In genomic region chr14:105014032-105014431, GRCh38 we compare ENCODE assay signal across 16 cellular contexts. TPM values are rescaled to one million over a fixed set of nuclear protein-coding genes. Genes with fewer than 3 reads are reported as not detected.
DNase-seq lines count a peak whose midpoint lies in the region; ATAC-seq, FAIRE-seq and TF ChIP-seq lines count a peak whose summit lies in the region.
"Had no signal": no experiment of that assay in that cellular context is flagged by ENCODE, and none has a peak within 500 bp of the region (broad histone marks: within the 10 kb centered on the region; RNA-seq: fewer than 3 reads in every experiment).

No MANE protein-coding gene starts in this region.

- no peak overlapping the region for H4K91ac ChIP-seq in H9 (ENCODE audit: insufficient read length, low read depth, low read length)

- no peak overlapping the region for H4K8ac ChIP-seq in H9 (replicated peaks; ENCODE audit: insufficient read length, low read depth, low read length)

- H2AFZ ChIP-seq in H9 (ENCODE audit: low read length) (no peak overlapping the region), HepG2 (ENCODE audit: low read length) (no peak overlapping the region)
- H2AFZ ChIP-seq: neural progenitor cell had no signal

- H4K5ac ChIP-seq in H9 (ENCODE audit: insufficient read length, low read depth, low read length), result no peak overlapping the region

- H3K23me2 ChIP-seq in H9 (ENCODE audit: insufficient read length, low read depth, low read length, poor library complexity, severe bottlenecking), result no peaks in the 10 kb centered on the region

- H3K27ac Mint-ChIP-seq in CD4-positive, alpha-beta T cell, result peak overlapping the region; percentile 57
- peak overlapping the region; percentile 73 to 80 (median 79); a peak in 3 of 7 replicates for H3K27ac Mint-ChIP-seq in H9
- peak overlapping the region; percentile 78 for H3K27ac Mint-ChIP-seq in activated T-helper 17 cell treated with anti-CD3 and anti-CD28 coated beads, Interleukin-2, amount 50 U/mL, for 72 hours
- H3K27ac Mint-ChIP-seq in naive thymus-derived CD4-positive, alpha-beta T cell, result peak overlapping the region in 8 of 9 donors; percentile 17 to 75 (median 54)

- CTCF ChIA-PET in CD4-positive, alpha-beta T cell (lab: Charles Lee), result interaction anchor here (5.3 kb wide), 1 partner anchor 31 kb away, joined by 23 read pairs; no protein-coding TSS in a partner anchor
- CTCF ChIA-PET in naive thymus-derived CD4-positive, alpha-beta T cell (lab: Charles Lee), result no interaction called here
- CTCF ChIA-PET in HepG2 (lab: Yijun Ruan, JAX; ENCODE audit: low intra/inter-chr PET ratio, low total read pairs), result interaction anchor here (2.4 kb wide), 1 partner anchor 31 kb away, joined by 16 read pairs; no protein-coding TSS in a partner anchor

- H3K79me1 ChIP-seq in H9 (ENCODE audit: insufficient read depth, low read depth, low read length, poor library complexity, severe bottlenecking), result peaks cover 32% of the 10 kb centered on the region

- no peak overlapping the region for H2BK12ac ChIP-seq in H9 (ENCODE audit: insufficient read length, low read depth, low read length)

- H3K4me3 Mint-ChIP-seq in CD4-positive, alpha-beta T cell, result peak overlapping the region; percentile 32
- H3K4me3 Mint-ChIP-seq in H9, result peak overlapping the region in 1 of 2 experiments; percentile 16; a peak in 1 of 5 replicates
- peak overlapping the region; percentile 94 for H3K4me3 Mint-ChIP-seq in activated T-helper 17 cell treated with anti-CD3 and anti-CD28 coated beads, Interleukin-2, amount 50 U/mL, for 72 hours
- H3K4me3 Mint-ChIP-seq in naive thymus-derived CD4-positive, alpha-beta T cell, result no peak overlapping the region
- H3K4me3 Mint-ChIP-seq: neural progenitor cell had no signal

- no peak for TF ChIP-seq POLR2A in HepG2 (IDR thresholded peaks at IDR 0.05; ENCODE audit: insufficient read depth in 1 of 2, low read depth in 2 of 2, low read length in 2 of 2)

- no peaks in the 10 kb centered on the region for H3K9me3 Mint-ChIP-seq in CD4-positive, alpha-beta T cell
- no peaks in the 10 kb centered on the region for H3K9me3 Mint-ChIP-seq in H9
- no peaks in the 10 kb centered on the region for H3K9me3 Mint-ChIP-seq in activated T-helper 17 cell treated with anti-CD3 and anti-CD28 coated beads, Interleukin-2, amount 50 U/mL, for 72 hours
- no peaks in the 10 kb centered on the region for H3K9me3 Mint-ChIP-seq in naive thymus-derived CD4-positive, alpha-beta T cell
- H3K9me3 Mint-ChIP-seq: neural progenitor cell had no signal

- H3K9ac ChIP-seq in H9 (ENCODE audit: extremely low read depth, insufficient read length, low read length), result no peak overlapping the region
- no peak overlapping the region for H3K9ac ChIP-seq in HepG2 (ENCODE audit: insufficient read depth, low read depth, low read length)

- H3K36me3 ChIP-seq in naive thymus-derived CD4-positive, alpha-beta T cell (ENCODE audit: control insufficient read depth in 2 of 3, insufficient read depth in 3 of 3, low read length in 3 of 3), result peaks cover 0 to 27% (median 17%) of the 10 kb centered on the region in 3 experiments
- H3K36me3 ChIP-seq in HepG2 (replicated peaks in 1 of 2; ENCODE audit: control insufficient read depth in 1 of 2, insufficient read depth in 2 of 2, low read length in 2 of 2), result peaks cover 15 to 33% of the 10 kb centered on the region in 2 experiments; a peak in 4 of 5 replicates
- H3K36me3 ChIP-seq: neural progenitor cell had no signal

- no peaks in the 10 kb centered on the region for H3K9me3 ChIP-seq in CD4-positive, alpha-beta T cell (ENCODE audit: control insufficient read depth, low read length)
- H3K9me3 ChIP-seq in H9 (ENCODE audit: control insufficient read depth, low read depth, low read length), result no peaks in the 10 kb centered on the region
- H3K9me3 ChIP-seq in naive thymus-derived CD4-positive, alpha-beta T cell (ENCODE audit: control insufficient read depth in 2 of 3, low read length in 3 of 3), result no peaks in the 10 kb centered on the region
- H3K9me3 ChIP-seq in HepG2 (ENCODE audit: low read length), result no peaks in the 10 kb centered on the region
- H3K9me3 ChIP-seq: left lung, sigmoid colon had no signal

- no peak overlapping the region for H3K4ac ChIP-seq in H9 (ENCODE audit: low read depth, low read length)

- no peak for ATAC-seq in CD4-positive, alpha-beta T cell (ENCODE audit: poor library complexity)
- no peak for ATAC-seq in activated T-helper 17 cell treated with anti-CD3 and anti-CD28 coated beads, Interleukin-2, amount 50 U/mL, for 72 hours (replicated peaks)
- no peak for ATAC-seq in naive thymus-derived CD4-positive, alpha-beta T cell
- ATAC-seq in HepG2 (no peak), HG03571 (IDR thresholded peaks at IDR 0.05; ENCODE audit: unreplicated experiment) (no peak)
- ATAC-seq: left lung; Right ventricle myocardium inferior; stimulated activated naive CD8-positive, alpha-beta T cell treated with anti-CD3 and anti-CD28 coated beads, Interleukin-15, Interleukin-2, amounts not matched to agents 100 U/mL and 50 U/mL, for 24 hours had no signal

- no peaks in the 10 kb centered on the region for H3K27me3 ChIP-seq in CD4-positive, alpha-beta T cell (ENCODE audit: control insufficient read depth, insufficient read depth, low read length)
- H3K27me3 ChIP-seq in H9 (ENCODE audit: insufficient read depth, low read length), result no peaks in the 10 kb centered on the region
- no peaks in the 10 kb centered on the region for H3K27me3 ChIP-seq in naive thymus-derived CD4-positive, alpha-beta T cell (ENCODE audit: control insufficient read depth in 2 of 2, insufficient read depth in 2 of 2, low read length in 2 of 2)
- H3K27me3 ChIP-seq in HepG2 (ENCODE audit: control insufficient read depth in 1 of 2, insufficient read depth in 2 of 2, low read length in 2 of 2), result no peaks in the 10 kb centered on the region
- H3K27me3 ChIP-seq: left lung, neural progenitor cell, sigmoid colon had no signal

- no peak overlapping the region for H3K27ac ChIP-seq in CD4-positive, alpha-beta T cell (ENCODE audit: low read depth, low read length)
- H3K27ac ChIP-seq in H9 (ENCODE audit: insufficient read length, low read depth, low read length) (no peak overlapping the region), HepG2 (ENCODE audit: extremely low read length, insufficient read depth, low read length) (no peak overlapping the region)
- H3K27ac ChIP-seq in naive thymus-derived CD4-positive, alpha-beta T cell (ENCODE audit: low read depth, low read length), result no peak overlapping the region
- H3K27ac ChIP-seq: coronary artery, left lung, neural progenitor cell, sigmoid colon had no signal

- H3K23ac ChIP-seq in H9 (ENCODE audit: insufficient read length, low read depth, low read length), result no peak overlapping the region

- no peak overlapping the region for H3K14ac ChIP-seq in H9 (ENCODE audit: insufficient read depth, low read length)

- no TSS peak for BruUV-seq in HepG2 (replicated peaks; lab: Mats Ljungman, UMichigan)

- H3K4me3 ChIP-seq in naive thymus-derived CD4-positive, alpha-beta T cell (ENCODE audit: low read length), result no peak overlapping the region
- no peak overlapping the region for H3K4me3 ChIP-seq in HepG2 (replicated peaks in 1 of 3; ENCODE audit: insufficient read depth in 1 of 3, low read depth in 2 of 3, low read length in 3 of 3)
- H3K4me3 ChIP-seq: coronary artery, left lung, neural progenitor cell, sigmoid colon had no signal

- H3K79me2 ChIP-seq in H9 (ENCODE audit: insufficient read depth, low read length), result peaks cover 63% of the 10 kb centered on the region
- H3K79me2 ChIP-seq in HepG2 (ENCODE audit: insufficient read depth, low read length), result peaks cover 75% of the 10 kb centered on the region

- intact Hi-C loops in CD4-positive, alpha-beta T cell (cut with DNase I, micrococcal nuclease), result no loop called here
- intact Hi-C loops in naive thymus-derived CD4-positive, alpha-beta T cell (cut with micrococcal nuclease), result no loop called here
- intact Hi-C loops in HepG2 (cut with micrococcal nuclease; ENCODE audit: unreplicated experiment), result no loop called here

- H3K4me1 ChIP-seq in H9 (ENCODE audit: insufficient read depth, low read length) (peaks cover under 1% of the 10 kb centered on the region; the same call in 1 of the 2 replicates), HepG2 (ENCODE audit: insufficient read depth, low read length) (peaks cover 53% of the 10 kb centered on the region)
- H3K4me1 ChIP-seq in naive thymus-derived CD4-positive, alpha-beta T cell (ENCODE audit: control insufficient read depth in 2 of 2, insufficient read depth in 2 of 2, low read length in 2 of 2), result peaks cover 10 to 51% of the 10 kb centered on the region in 2 donors

- H3K27me3 Mint-ChIP-seq in CD4-positive, alpha-beta T cell, result no peaks in the 10 kb centered on the region
- no peaks in the 10 kb centered on the region; the same call in 1 of the 2 replicates for H3K27me3 Mint-ChIP-seq in H9 (ENCODE audit: low read depth)
- H3K27me3 Mint-ChIP-seq in activated T-helper 17 cell treated with anti-CD3 and anti-CD28 coated beads, Interleukin-2, amount 50 U/mL, for 72 hours, result no peaks in the 10 kb centered on the region
- no peaks in the 10 kb centered on the region for H3K27me3 Mint-ChIP-seq in naive thymus-derived CD4-positive, alpha-beta T cell

- H2BK20ac ChIP-seq in H9 (ENCODE audit: low read depth, low read length, poor library complexity, severe bottlenecking), result no peak overlapping the region

- no peak for DNase-seq in CD4-positive, alpha-beta T cell
- DNase-seq in H9 (no peak), HepG2 (ENCODE audit: low spot score) (no peak)
- no peak for DNase-seq in naive thymus-derived CD4-positive, alpha-beta T cell
- no peak for DNase-seq in stimulated activated naive CD4-positive, alpha-beta T cell treated with Interleukin-2 at 50 U/mL for 16 hours (lab: John Stamatoyannopoulos, UW)
- DNase-seq: GDM1; left lung; NCI-H2029 treated with DMSO at 0.1 percent for 48 hours; NCI-H774; sigmoid colon; stimulated activated naive CD8-positive, alpha-beta T cell treated with anti-CD3 and anti-CD28 coated beads, Interleukin-15, Interleukin-2, amounts not matched to agents 100 U/mL and 50 U/mL, for 24 hours had no signal

- in situ Hi-C loops in HepG2 (cut with HindIII; ENCODE audit: extremely low pct_ligation_motif_present, low pct_unique_long_range_greater_than_20kb), result no loop called here

- no peak overlapping the region for H3K18ac ChIP-seq in H9 (ENCODE audit: insufficient read length, low read depth, low read length)

- TF ChIP-seq RAD21 in HepG2 (CRISPR knock-in tag; IDR thresholded peaks at IDR 0.05), result no peak

- H3K4me2 ChIP-seq in H9 (ENCODE audit: insufficient read depth, insufficient read length, low read length) (no peak overlapping the region), HepG2 (ENCODE audit: low read depth, low read length) (no peak overlapping the region)

- peaks cover 51% of the 10 kb centered on the region for H3K4me1 Mint-ChIP-seq in CD4-positive, alpha-beta T cell (ENCODE audit: low read depth)
- H3K4me1 Mint-ChIP-seq in H9, result peaks cover 49 to 63% of the 10 kb centered on the region in 2 experiments
- peaks cover 46% of the 10 kb centered on the region for H3K4me1 Mint-ChIP-seq in activated T-helper 17 cell treated with anti-CD3 and anti-CD28 coated beads, Interleukin-2, amount 50 U/mL, for 72 hours
- peaks cover 41 to 59% (median 49%) of the 10 kb centered on the region in 7 donors for H3K4me1 Mint-ChIP-seq in naive thymus-derived CD4-positive, alpha-beta T cell

- H4K20me1 ChIP-seq in H9 (ENCODE audit: control insufficient read depth, insufficient read depth, insufficient read length) (peaks cover 3% of the 10 kb centered on the region), HepG2 (ENCODE audit: insufficient read depth, low read length) (peaks cover 33% of the 10 kb centered on the region)

- no peak overlapping the region for H2BK120ac ChIP-seq in H9 (ENCODE audit: low read depth, low read length, poor library complexity, severe bottlenecking)

- no peak overlapping the region for H2BK15ac ChIP-seq in H9 (ENCODE audit: low read depth, low read length)

- H3K56ac ChIP-seq in H9 (ENCODE audit: insufficient read length, low read depth, low read length), result no peak overlapping the region

- TF ChIP-seq EP300 in HepG2 (IDR thresholded peaks at IDR 0.05; ENCODE audit: low read depth in 2 of 2, low read length in 2 of 2), result no peak
- no peak for TF ChIP-seq EP300 in HepG2 (CRISPR knock-in tag; IDR thresholded peaks at IDR 0.05; ENCODE audit: borderline replicate concordance)

- no CpG with 5 or more reads among the region's 9 CpGs for WGBS in H9 (ENCODE audit: extremely low coverage, insufficient read length, low lambda C conversion rate)
- WGBS in HepG2 (ENCODE audit: low lambda C conversion rate), result 95% methylated on average over 6 of the region's 9 CpGs

- TF ChIP-seq CTCF in CD4-positive, alpha-beta T cell (IDR thresholded peaks at IDR 0.05), result no peak
- TF ChIP-seq CTCF in H9 (conservative IDR thresholded peaks at IDR 0.05) (no peak), HepG2 (CRISPR knock-in tag; IDR thresholded peaks at IDR 0.05) (no peak)

- POLR2A ChIA-PET in CD4-positive, alpha-beta T cell (lab: Charles Lee), result no interaction called here
- POLR2A ChIA-PET in naive thymus-derived CD4-positive, alpha-beta T cell (lab: Charles Lee), result no interaction called here
- POLR2A ChIA-PET in HepG2 (lab: Yijun Ruan, JAX), result no interaction called here

- no peak overlapping the region for H2AK5ac ChIP-seq in H9 (ENCODE audit: insufficient read length, low read length)

- peaks cover 18% of the 10 kb centered on the region for H3K36me3 Mint-ChIP-seq in CD4-positive, alpha-beta T cell (ENCODE audit: low read depth)
- peaks cover 18 to 61% (median 55%) of the 10 kb centered on the region in 3 experiments; a peak in 6 of 7 replicates for H3K36me3 Mint-ChIP-seq in H9 (ENCODE audit: insufficient read depth in 1 of 3, low read depth in 3 of 3)
- H3K36me3 Mint-ChIP-seq in activated T-helper 17 cell treated with anti-CD3 and anti-CD28 coated beads, Interleukin-2, amount 50 U/mL, for 72 hours (ENCODE audit: low read depth), result peaks cover 96% of the 10 kb centered on the region
- H3K36me3 Mint-ChIP-seq in naive thymus-derived CD4-positive, alpha-beta T cell, result peaks cover 0 to 9% (median 0%) of the 10 kb centered on the region in 5 donors

- H3T11ph ChIP-seq in H9 (ENCODE audit: low read length), result no peak overlapping the region

- no peak for FAIRE-seq in HepG2 (lab: Jason Lieb, UNC)

- no peak overlapping the region for H2BK5ac ChIP-seq in H9 (ENCODE audit: insufficient read length, low read length)

RNA-seq across cellular contexts. Expression of gene CDCA4, which starts 6.9 kb away (rescaled TPM):
- total RNA-seq in CD4-positive, alpha-beta T cell, result 10 to 100 TPM; 17.7 to 18.8 TPM
- 57.7 and 58.5 TPM in 2 replicates for total RNA-seq in H9 (2021)
- 10 to 100 TPM; 49.2 to 58.6 TPM for total RNA-seq in activated T-helper 17 cell treated with anti-CD3 and anti-CD28 coated beads, Interleukin-2, amount 50 U/mL, for 72 hours
- total RNA-seq in naive thymus-derived CD4-positive, alpha-beta T cell, result 10 to 100 TPM; 12.7 to 47.8 (median 14.0) TPM
- 10 to 100 TPM in 1 of 2 donors, 1 to 10 TPM in 1; 8.0 to 12.1 TPM for polyA plus RNA-seq in naive thymus-derived CD4-positive, alpha-beta T cell
- total RNA-seq in HepG2 (2016; rRNA removed; fragmentation: Illumina TruSeq; extraction: Trizol), result 42.1 and 43.1 TPM in 2 replicates
- 9.0 and 12.4 TPM in 2 replicates for total RNA-seq in HepG2 (2016; cell fraction: cytosol; rRNA removed; fragmentation: Illumina TruSeq; extraction: Trizol; ENCODE audit: low read depth)
- 41.3 and 41.8 TPM in 2 replicates for total RNA-seq in HepG2 (2016; cell fraction: insoluble cytoplasmic fraction; rRNA removed; fragmentation: Illumina TruSeq; extraction: Trizol)
- 34.3 and 35.7 TPM in 2 replicates for total RNA-seq in HepG2 (2016; cell fraction: membrane; rRNA removed; fragmentation: Illumina TruSeq; extraction: Trizol)
- total RNA-seq in HepG2 (2016; cell fraction: nucleus; rRNA removed; fragmentation: Illumina TruSeq; extraction: Trizol), result 19.4 and 21.5 TPM in 2 replicates
- 17.7 and 19.7 TPM in 2 replicates for polyA plus RNA-seq in HepG2 (2011; rRNA removed)
- 13.7 and 20.7 TPM in 2 replicates for polyA plus RNA-seq in HepG2 (2011; cell fraction: cytosol; rRNA removed)
- 8.9 and 10.9 TPM in 2 replicates for polyA plus RNA-seq in HepG2 (2011; cell fraction: nucleus; rRNA removed)
- polyA plus RNA-seq in HepG2 (2012), result 11.9 and 18.4 TPM in 2 replicates
- polyA plus RNA-seq in HepG2 (2016; cell fraction: cytosol; fragmentation: Illumina TruSeq; extraction: Trizol; ENCODE audit: low read depth), result 7.6 and 8.1 TPM in 2 replicates
- 44.8 and 50.0 TPM in 2 replicates for polyA plus RNA-seq in HepG2 (2016; cell fraction: insoluble cytoplasmic fraction; fragmentation: Illumina TruSeq; extraction: Trizol; ENCODE audit: low read depth)
- 24.5 and 25.1 TPM in 2 replicates for polyA plus RNA-seq in HepG2 (2016; cell fraction: membrane; fragmentation: Illumina TruSeq; extraction: Trizol; ENCODE audit: low read depth)
- 33.7 and 34.8 TPM in 2 replicates for polyA plus RNA-seq in HepG2 (2016; cell fraction: nucleus; fragmentation: Illumina TruSeq; extraction: Trizol; ENCODE audit: insufficient read depth, low read depth)
- 30.0 and 31.4 TPM in 2 replicates for polyA minus RNA-seq in HepG2 (2011; rRNA and poly(A)+ RNA removed; ENCODE audit: low replicate concordance)
- 11.2 and 15.5 TPM in 2 replicates for polyA minus RNA-seq in HepG2 (2011; cell fraction: cytosol; rRNA and poly(A)+ RNA removed)
- polyA minus RNA-seq in HepG2 (2011; cell fraction: nucleus; rRNA and poly(A)+ RNA removed), result 6.6 and 8.0 TPM in 2 replicates

RNA-seq across cellular contexts. Expression of gene CLBA1, which starts 28.4 kb away (rescaled TPM):
- 1 to 10 TPM; 1.7 to 1.8 TPM for total RNA-seq in CD4-positive, alpha-beta T cell
- 2.4 and 3.0 TPM in 2 replicates for total RNA-seq in H9 (2021)
- total RNA-seq in activated T-helper 17 cell treated with anti-CD3 and anti-CD28 coated beads, Interleukin-2, amount 50 U/mL, for 72 hours, result under 1 TPM; 0.54 to 0.85 TPM
- total RNA-seq in naive thymus-derived CD4-positive, alpha-beta T cell, result 1 to 10 TPM in 4 of 5 experiments, under 1 TPM in 1; 0.51 to 2.1 (median 1.3) TPM
- polyA plus RNA-seq in naive thymus-derived CD4-positive, alpha-beta T cell, result under 1 TPM; 0.26 to 0.72 TPM
- 1.4 and 1.5 TPM in 2 replicates for total RNA-seq in HepG2 (2016; rRNA removed; fragmentation: Illumina TruSeq; extraction: Trizol)
- 0.44 and 0.71 TPM in 2 replicates for total RNA-seq in HepG2 (2016; cell fraction: cytosol; rRNA removed; fragmentation: Illumina TruSeq; extraction: Trizol; ENCODE audit: low read depth)
- total RNA-seq in HepG2 (2016; cell fraction: insoluble cytoplasmic fraction; rRNA removed; fragmentation: Illumina TruSeq; extraction: Trizol), result 1.4 and 1.7 TPM in 2 replicates
- total RNA-seq in HepG2 (2016; cell fraction: membrane; rRNA removed; fragmentation: Illumina TruSeq; extraction: Trizol), result 0.99 and 1.0 TPM in 2 replicates
- total RNA-seq in HepG2 (2016; cell fraction: nucleus; rRNA removed; fragmentation: Illumina TruSeq; extraction: Trizol), result 1.7 and 2.1 TPM in 2 replicates
- 1.2 and 1.3 TPM in 2 replicates for polyA plus RNA-seq in HepG2 (2011; rRNA removed)
- polyA plus RNA-seq in HepG2 (2011; cell fraction: cytosol; rRNA removed), result 0.75 and 0.95 TPM in 2 replicates
- 2.8 and 3.0 TPM in 2 replicates for polyA plus RNA-seq in HepG2 (2011; cell fraction: nucleus; rRNA removed)
- polyA plus RNA-seq in HepG2 (2012), result 0.49 and 0.51 TPM in 2 replicates
- polyA plus RNA-seq in HepG2 (2016; cell fraction: cytosol; fragmentation: Illumina TruSeq; extraction: Trizol; ENCODE audit: low read depth), result 0.28 and 0.33 TPM in 2 replicates
- 1.3 and 1.7 TPM in 2 replicates for polyA plus RNA-seq in HepG2 (2016; cell fraction: insoluble cytoplasmic fraction; fragmentation: Illumina TruSeq; extraction: Trizol; ENCODE audit: low read depth)
- polyA plus RNA-seq in HepG2 (2016; cell fraction: membrane; fragmentation: Illumina TruSeq; extraction: Trizol; ENCODE audit: low read depth), result 0.65 and 0.66 TPM in 2 replicates
- polyA plus RNA-seq in HepG2 (2016; cell fraction: nucleus; fragmentation: Illumina TruSeq; extraction: Trizol; ENCODE audit: insufficient read depth, low read depth), result 1.8 and 3.1 TPM in 2 replicates
- polyA minus RNA-seq in HepG2 (2011; rRNA and poly(A)+ RNA removed; ENCODE audit: low replicate concordance), result 0.44 and 7.1 TPM in 2 replicates
- 1.1 TPM in 1 of 2 replicates, not detected in the other for polyA minus RNA-seq in HepG2 (2011; cell fraction: cytosol; rRNA and poly(A)+ RNA removed)
- polyA minus RNA-seq in HepG2 (2011; cell fraction: nucleus; rRNA and poly(A)+ RNA removed), result 0.90 and 1.1 TPM in 2 replicates

RNA-seq across cellular contexts. Expression of gene AHNAK2, which starts 35.9 kb away (rescaled TPM):
- total RNA-seq in CD4-positive, alpha-beta T cell, result under 1 TPM in 1 of 2 experiments, not detected in 1; 0.05 TPM
- total RNA-seq in H9 (2021), result 2.3 and 2.8 TPM in 2 replicates
- total RNA-seq in activated T-helper 17 cell treated with anti-CD3 and anti-CD28 coated beads, Interleukin-2, amount 50 U/mL, for 72 hours, result under 1 TPM; 0.05 to 0.06 TPM
- under 1 TPM in 1 of 5 experiments, not detected in 4; 0.02 TPM for total RNA-seq in naive thymus-derived CD4-positive, alpha-beta T cell
- polyA plus RNA-seq in naive thymus-derived CD4-positive, alpha-beta T cell, result not detected
- total RNA-seq in HepG2 (2016; rRNA removed; fragmentation: Illumina TruSeq; extraction: Trizol), result 0.15 and 0.18 TPM in 2 replicates
- not detected in 2 replicates for total RNA-seq in HepG2 (2016; cell fraction: cytosol; rRNA removed; fragmentation: Illumina TruSeq; extraction: Trizol; ENCODE audit: low read depth)
- 0.10 and 0.11 TPM in 2 replicates for total RNA-seq in HepG2 (2016; cell fraction: insoluble cytoplasmic fraction; rRNA removed; fragmentation: Illumina TruSeq; extraction: Trizol)
- 0.06 and 0.07 TPM in 2 replicates for total RNA-seq in HepG2 (2016; cell fraction: membrane; rRNA removed; fragmentation: Illumina TruSeq; extraction: Trizol)
- total RNA-seq in HepG2 (2016; cell fraction: nucleus; rRNA removed; fragmentation: Illumina TruSeq; extraction: Trizol), result 0.53 and 0.68 TPM in 2 replicates
- polyA plus RNA-seq in HepG2 (2011; rRNA removed), result 0.10 and 0.11 TPM in 2 replicates
- polyA plus RNA-seq in HepG2 (2011; cell fraction: cytosol; rRNA removed), result 0.08 and 0.09 TPM in 2 replicates
- 0.28 and 0.37 TPM in 2 replicates for polyA plus RNA-seq in HepG2 (2011; cell fraction: nucleus; rRNA removed)
- polyA plus RNA-seq in HepG2 (2012), result 0.04 TPM in 2 replicates
- polyA plus RNA-seq in HepG2 (2016; cell fraction: cytosol; fragmentation: Illumina TruSeq; extraction: Trizol; ENCODE audit: low read depth), result not detected in 2 replicates
- 0.07 and 0.11 TPM in 2 replicates for polyA plus RNA-seq in HepG2 (2016; cell fraction: insoluble cytoplasmic fraction; fragmentation: Illumina TruSeq; extraction: Trizol; ENCODE audit: low read depth)
- polyA plus RNA-seq in HepG2 (2016; cell fraction: membrane; fragmentation: Illumina TruSeq; extraction: Trizol; ENCODE audit: low read depth), result not detected in 2 replicates
- 0.57 and 0.65 TPM in 2 replicates for polyA plus RNA-seq in HepG2 (2016; cell fraction: nucleus; fragmentation: Illumina TruSeq; extraction: Trizol; ENCODE audit: insufficient read depth, low read depth)
- 0.34 and 31.9 TPM in 2 replicates for polyA minus RNA-seq in HepG2 (2011; rRNA and poly(A)+ RNA removed; ENCODE audit: low replicate concordance)
- polyA minus RNA-seq in HepG2 (2011; cell fraction: cytosol; rRNA and poly(A)+ RNA removed), result 0.30 and 0.35 TPM in 2 replicates
- 0.39 and 0.62 TPM in 2 replicates for polyA minus RNA-seq in HepG2 (2011; cell fraction: nucleus; rRNA and poly(A)+ RNA removed)

RNA-seq across cellular contexts. Expression of gene GPR132, which starts 51.2 kb away (rescaled TPM):
- 10 to 100 TPM; 64.4 to 66.7 TPM for total RNA-seq in CD4-positive, alpha-beta T cell
- total RNA-seq in H9 (2021), result 0.20 and 0.24 TPM in 2 replicates
- 10 to 100 TPM; 46.5 to 49.5 TPM for total RNA-seq in activated T-helper 17 cell treated with anti-CD3 and anti-CD28 coated beads, Interleukin-2, amount 50 U/mL, for 72 hours
- total RNA-seq in naive thymus-derived CD4-positive, alpha-beta T cell, result 10 to 100 TPM; 37.8 to 58.7 (median 45.2) TPM
- polyA plus RNA-seq in naive thymus-derived CD4-positive, alpha-beta T cell, result 10 to 100 TPM in 1 of 2 donors, 1 to 10 TPM in 1; 9.3 to 40.2 TPM
- not detected in 2 replicates for total RNA-seq in HepG2 (2016; rRNA removed; fragmentation: Illumina TruSeq; extraction: Trizol)
- total RNA-seq in HepG2 (2016; cell fraction: cytosol; rRNA removed; fragmentation: Illumina TruSeq; extraction: Trizol; ENCODE audit: low read depth), result not detected in 2 replicates
- not detected in 2 replicates for total RNA-seq in HepG2 (2016; cell fraction: insoluble cytoplasmic fraction; rRNA removed; fragmentation: Illumina TruSeq; extraction: Trizol)
- not detected in 2 replicates for total RNA-seq in HepG2 (2016; cell fraction: membrane; rRNA removed; fragmentation: Illumina TruSeq; extraction: Trizol)
- total RNA-seq in HepG2 (2016; cell fraction: nucleus; rRNA removed; fragmentation: Illumina TruSeq; extraction: Trizol), result not detected in 2 replicates
- not detected in 2 replicates for polyA plus RNA-seq in HepG2 (2011; rRNA removed)
- not detected in 2 replicates for polyA plus RNA-seq in HepG2 (2011; cell fraction: cytosol; rRNA removed)
- polyA plus RNA-seq in HepG2 (2011; cell fraction: nucleus; rRNA removed), result 0.05 TPM in 1 of 2 replicates, not detected in the other
- polyA plus RNA-seq in HepG2 (2012), result not detected in 2 replicates
- polyA plus RNA-seq in HepG2 (2016; cell fraction: cytosol; fragmentation: Illumina TruSeq; extraction: Trizol; ENCODE audit: low read depth), result not detected in 2 replicates
- not detected in 2 replicates for polyA plus RNA-seq in HepG2 (2016; cell fraction: insoluble cytoplasmic fraction; fragmentation: Illumina TruSeq; extraction: Trizol; ENCODE audit: low read depth)
- not detected in 2 replicates for polyA plus RNA-seq in HepG2 (2016; cell fraction: membrane; fragmentation: Illumina TruSeq; extraction: Trizol; ENCODE audit: low read depth)
- not detected in 2 replicates for polyA plus RNA-seq in HepG2 (2016; cell fraction: nucleus; fragmentation: Illumina TruSeq; extraction: Trizol; ENCODE audit: insufficient read depth, low read depth)
- 0.09 TPM in 1 of 2 replicates, not detected in the other for polyA minus RNA-seq in HepG2 (2011; rRNA and poly(A)+ RNA removed; ENCODE audit: low replicate concordance)
- not detected in 2 replicates for polyA minus RNA-seq in HepG2 (2011; cell fraction: cytosol; rRNA and poly(A)+ RNA removed)
- polyA minus RNA-seq in HepG2 (2011; cell fraction: nucleus; rRNA and poly(A)+ RNA removed), result not detected in 2 replicates

Comparison
In these comparisons a context has a peak if more than half of its experiments do, and no peak if none do; other contexts are left out.
1. H3K4me3 Mint-ChIP-seq: peak in CD4-positive, alpha-beta T cell (single experiment) and activated T-helper 17 cell treated with anti-CD3 and anti-CD28 coated beads, Interleukin-2, amount 50 U/mL, for 72 hours (single experiment); none in naive thymus-derived CD4-positive, alpha-beta T cell (0 of 10).
2. Peak in every context shown above with its lines, with median percentiles within 50 percentile points of each other: H3K27ac Mint-ChIP-seq.